ENCODE assay signal across 1 cellular context in the genomic region with DNA sequence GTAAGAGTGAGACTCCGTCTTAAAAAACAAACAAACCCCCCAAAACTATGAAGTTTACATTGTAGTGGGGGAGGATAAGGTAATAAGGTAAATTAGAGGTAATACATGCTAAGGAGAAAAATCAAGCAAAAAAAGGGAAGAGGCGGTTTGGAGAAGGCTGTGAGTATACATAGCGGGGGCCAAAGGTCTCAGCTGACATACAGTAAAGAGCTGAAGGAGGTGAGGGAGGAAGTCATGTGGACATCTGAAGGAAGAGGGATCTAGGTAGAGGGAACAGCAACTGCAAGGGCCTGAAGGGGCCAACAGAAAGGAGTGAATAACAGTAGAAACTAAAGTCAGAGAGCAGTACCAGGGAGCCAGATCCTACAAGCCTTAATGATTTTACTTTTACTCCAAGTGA.
TF ChIP-seq lines count a peak whose summit lies in the region.

No MANE protein-coding gene starts in this region.

TF ChIP-seq in WTC11, 78 proteins besides CTCF, POLR2A, EP300 and RAD21 (continued from another document):
- TF ChIP-seq, protein P1, sequence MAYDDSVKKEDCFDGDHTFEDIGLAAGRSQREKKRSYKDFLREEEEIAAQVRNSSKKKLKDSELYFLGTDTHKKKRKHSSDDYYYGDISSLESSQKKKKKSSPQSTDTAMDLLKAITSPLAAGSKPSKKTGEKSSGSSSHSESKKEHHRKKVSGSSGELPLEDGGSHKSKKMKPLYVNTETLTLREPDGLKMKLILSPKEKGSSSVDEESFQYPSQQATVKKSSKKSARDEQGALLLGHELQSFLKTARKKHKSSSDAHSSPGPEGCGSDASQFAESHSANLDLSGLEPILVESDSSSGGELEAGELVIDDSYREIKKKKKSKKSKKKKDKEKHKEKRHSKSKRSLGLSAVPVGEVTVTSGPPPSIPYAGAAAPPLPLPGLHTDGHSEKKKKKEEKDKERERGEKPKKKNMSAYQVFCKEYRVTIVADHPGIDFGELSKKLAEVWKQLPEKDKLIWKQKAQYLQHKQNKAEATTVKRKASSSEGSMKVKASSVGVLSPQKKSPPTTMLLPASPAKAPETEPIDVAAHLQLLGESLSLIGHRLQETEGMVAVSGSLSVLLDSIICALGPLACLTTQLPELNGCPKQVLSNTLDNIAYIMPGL (CRISPR knock-in tag; IDR thresholded peaks at IDR 0.05), result no peak
